Comparison of ENCODE assay signal across 15 cellular contexts in the genomic region with DNA sequence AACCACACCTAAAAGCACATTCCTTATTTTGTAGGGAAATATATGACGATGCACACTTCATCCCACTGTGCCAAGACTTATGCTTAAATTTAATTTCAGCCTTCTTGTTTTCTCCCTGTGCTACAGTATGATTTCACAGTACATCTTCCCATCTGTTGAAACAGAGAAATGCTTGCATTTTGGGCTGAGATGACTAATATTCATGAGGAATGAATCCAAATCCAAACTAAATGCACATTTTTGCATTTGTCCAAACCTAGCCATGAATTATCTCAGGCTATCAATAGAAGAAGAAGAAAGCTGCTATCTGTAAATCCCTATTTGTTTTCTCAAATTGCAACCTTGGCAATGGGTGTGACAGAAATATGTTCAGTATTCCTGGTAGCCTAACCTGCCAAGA.
"Had no signal": no experiment of that assay in that cellular context is flagged by ENCODE, and none has a peak within 500 bp of the region (broad histone marks: within the 10 kb centered on the region; RNA-seq: fewer than 3 reads in every experiment).

No MANE protein-coding gene starts in this region.

- FAIRE-seq: colon, pancreas, urothelium cell line had no signal

- H3K27me3 Mint-ChIP-seq: activated CD4-positive, alpha-beta memory T cell treated with anti-CD3 and anti-CD28 coated beads for 36 hours; activated naive CD8-positive, alpha-beta T cell treated with anti-CD3 and anti-CD28 coated beads, Interleukin-2, amount 10 ng/mL, durations not matched to agents 7 days and 5 days had no signal

- H3K36me3 Mint-ChIP-seq: activated naive CD8-positive, alpha-beta T cell treated with anti-CD3 and anti-CD28 coated beads, Interleukin-2, amount 10 ng/mL, durations not matched to agents 7 days and 5 days had no signal

- H3K9me3 Mint-ChIP-seq: activated CD4-positive, alpha-beta memory T cell treated with anti-CD3 and anti-CD28 coated beads for 36 hours; activated T-cell treated with anti-CD3 and anti-CD28 coated beads, Interleukin-2, amount 50 U/mL, for 72 hours; neural crest cell had no signal

- H3K4me1 Mint-ChIP-seq: activated naive CD8-positive, alpha-beta T cell treated with anti-CD3 and anti-CD28 coated beads, Interleukin-2, amount 10 ng/mL, durations not matched to agents 7 days and 5 days; neural crest cell had no signal

- H3K9me3 ChIP-seq: pancreas, stomach, thyroid gland had no signal

- H3K27me3 ChIP-seq: cardiac muscle cell, pancreas, stomach, thyroid gland had no signal

- DNase-seq: activated CD4-positive, alpha-beta memory T cell treated with anti-CD3 and anti-CD28 coated beads for 36 hours; activated gamma-delta T cell treated with Interleukin-2 at 50 U/mL for 16 hours; activated naive CD8-positive, alpha-beta T cell treated with anti-CD3 and anti-CD28 coated beads, Interleukin-2, amount 10 ng/mL, durations not matched to agents 7 days and 5 days; activated T-cell treated with anti-CD3 and anti-CD28 coated beads, Interleukin-2, amount 50 U/mL, for 72 hours; aorta; left cardiac atrium; pancreas; stomach; T-helper 9 cell; thyroid gland had no signal

- H3K36me3 ChIP-seq: cardiac muscle cell, pancreas, stomach, thyroid gland had no signal

- H3K4me1 ChIP-seq: pancreas had no signal

- H3K4me3 Mint-ChIP-seq: activated CD4-positive, alpha-beta memory T cell treated with anti-CD3 and anti-CD28 coated beads for 36 hours; activated naive CD8-positive, alpha-beta T cell treated with anti-CD3 and anti-CD28 coated beads, Interleukin-2, amount 10 ng/mL, durations not matched to agents 7 days and 5 days; activated T-cell treated with anti-CD3 and anti-CD28 coated beads, Interleukin-2, amount 50 U/mL, for 72 hours; neural crest cell had no signal

- H3K27ac ChIP-seq: cardiac muscle cell, pancreas, stomach, thyroid gland had no signal

- H3K27ac Mint-ChIP-seq: activated CD4-positive, alpha-beta memory T cell treated with anti-CD3 and anti-CD28 coated beads for 36 hours; activated naive CD8-positive, alpha-beta T cell treated with anti-CD3 and anti-CD28 coated beads, Interleukin-2, amount 10 ng/mL, durations not matched to agents 7 days and 5 days; activated T-cell treated with anti-CD3 and anti-CD28 coated beads, Interleukin-2, amount 50 U/mL, for 72 hours had no signal

- H3K4me3 ChIP-seq: cardiac muscle cell, pancreas, skin epidermis, stomach, thyroid gland had no signal

- ATAC-seq: activated T-cell treated with anti-CD3 and anti-CD28 coated beads, Interleukin-2, amount 50 U/mL, for 72 hours; left cardiac atrium; pancreas had no signal
